ENCODE assay signal across 6 cellular contexts in the genomic region with DNA sequence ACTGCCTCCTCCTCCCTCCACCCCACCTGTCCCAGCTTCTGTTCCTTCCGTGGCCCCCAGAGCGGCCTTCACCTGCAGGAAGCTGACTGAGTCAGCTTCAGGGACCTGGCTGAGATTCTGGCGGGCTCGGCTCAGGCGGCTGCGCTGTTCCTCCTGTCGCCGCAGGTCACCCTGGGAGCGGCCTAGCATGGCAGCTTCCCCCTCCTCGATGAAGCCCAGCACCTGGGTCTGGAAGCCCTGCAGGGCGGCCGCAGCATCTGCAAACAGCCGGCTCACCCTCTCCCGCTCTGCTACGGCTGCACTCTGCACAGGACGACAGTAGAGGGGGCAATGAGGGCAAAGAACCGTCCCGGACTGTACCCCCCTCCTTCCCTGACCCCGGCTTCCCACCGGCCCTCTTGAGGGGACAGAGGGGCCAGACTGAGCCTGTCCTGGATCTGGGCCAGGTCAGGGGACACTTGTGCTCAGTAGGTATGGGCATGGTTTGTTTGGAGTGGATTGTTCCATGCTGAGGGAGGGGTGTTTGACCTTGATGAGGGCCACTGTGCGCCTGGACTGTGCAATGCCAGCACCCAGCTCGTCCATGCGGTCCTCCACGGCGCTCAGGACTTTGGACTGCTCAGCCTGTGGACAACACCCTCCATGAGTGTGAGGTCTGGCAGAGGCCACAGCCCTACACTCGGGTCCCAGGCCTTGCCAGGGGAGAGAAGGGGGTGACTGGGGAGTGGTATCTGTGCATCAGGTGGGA. TPM values are rescaled to one million over a fixed set of nuclear protein-coding genes. Genes with fewer than 3 reads are reported as not detected.
DNase-seq lines count a peak whose midpoint lies in the region; ATAC-seq and TF ChIP-seq lines count a peak whose summit lies in the region.

No MANE protein-coding gene starts in this region.

- H3K4me3 ChIP-seq in cardiac fibroblast (replicated peaks in 1 of 2; ENCODE audit: low read depth in 2 of 2, low read length in 2 of 2) (peak overlapping the region; percentile 73 to 81), ovary (peak overlapping the region; percentile 48)

- peaks cover 23% of the 10 kb centered on the region for H3K4me1 ChIP-seq in ovary (ENCODE audit: insufficient read depth)

- 40 to 50% (median 46%) methylated on average over 23 to 26 of the region's 26 CpGs for WGBS in ovary, 3 donors

- TF ChIP-seq EP300 in ovary (IDR thresholded peaks at IDR 0.05), result no peak

- intact Hi-C loops in ovary (cut with DNase I), result loop anchor here in 1 of 4 donors (2.0 to 10.0 kb wide), 2 partner anchors 20 to 102 kb away; a partner anchor contains a TSS

- TF ChIP-seq CTCF in cardiac fibroblast (IDR thresholded peaks at IDR 0.05; ENCODE audit: low read depth, low read length), result no peak
- TF ChIP-seq CTCF in ovary (IDR thresholded peaks at IDR 0.05), result no peak

- no peak for TF ChIP-seq POLR2A in ovary (IDR thresholded peaks at IDR 0.05)

- no peaks in the 10 kb centered on the region for H3K9me3 ChIP-seq in ovary

- peak; percentile 77 for DNase-seq in ELF-1 (ENCODE audit: low read depth, low spot score)
- peak; percentile 86 to 91 for DNase-seq in SHP77 (lab: John Stamatoyannopoulos, UW)
- DNase-seq in cardiac fibroblast (ENCODE audit: low read depth in 2 of 2), result peak in 1 of 2 donors; percentile 24
- DNase-seq in ovary, result peak in 1 of 5 donors; percentile 58
- no peak for DNase-seq in retina

- H3K27me3 ChIP-seq in ovary, result no peaks in the 10 kb centered on the region

- ATAC-seq in GM21737 (IDR thresholded peaks at IDR 0.05; ENCODE audit: unreplicated experiment), result no peak

- peak overlapping the region; percentile 58 to 64 for H3K27ac ChIP-seq in ovary

- no peaks in the 10 kb centered on the region for H3K36me3 ChIP-seq in ovary

RNA-seq across cellular contexts. Expression of gene TRIM47, which starts 2.0 kb away (rescaled TPM):
- 10 to 100 TPM in 6 of 7 donors, 1 to 10 TPM in 1; 7.2 to 38.3 (median 18.6) TPM for total RNA-seq in ovary
- 10 to 100 TPM; 10.1 to 11.5 TPM for polyA plus RNA-seq in ovary

RNA-seq across cellular contexts. Expression of gene TRIM65, which starts 20.4 kb away (rescaled TPM):
- 10 to 100 TPM; 17.3 to 28.0 (median 24.3) TPM for total RNA-seq in ovary
- polyA plus RNA-seq in ovary, result 10 to 100 TPM; 10.4 to 18.5 TPM

RNA-seq across cellular contexts. Expression of gene WBP2, which starts 21.2 kb away (rescaled TPM):
- 100 to 1,000 TPM in 3 of 7 donors, 10 to 100 TPM in 4; 48.5 to 131 (median 92.7) TPM for total RNA-seq in ovary
- 100 to 1,000 TPM; 118 to 184 TPM for polyA plus RNA-seq in ovary

RNA-seq across cellular contexts. Expression of gene MRPL38, which starts 28.3 kb away (rescaled TPM):
- total RNA-seq in ovary, result 10 to 100 TPM; 30.4 to 93.0 (median 83.4) TPM
- 10 to 100 TPM; 14.5 to 51.4 TPM for polyA plus RNA-seq in ovary

RNA-seq across cellular contexts. Expression of gene UNC13D, which starts 32.2 kb away (rescaled TPM):
- 10 to 100 TPM; 10.7 to 24.9 (median 14.1) TPM for total RNA-seq in ovary
- 10 to 100 TPM in 1 of 2 donors, 1 to 10 TPM in 1; 8.9 to 17.1 TPM for polyA plus RNA-seq in ovary
